13 cellular contexts compared by ENCODE assay signal in the genomic region with DNA sequence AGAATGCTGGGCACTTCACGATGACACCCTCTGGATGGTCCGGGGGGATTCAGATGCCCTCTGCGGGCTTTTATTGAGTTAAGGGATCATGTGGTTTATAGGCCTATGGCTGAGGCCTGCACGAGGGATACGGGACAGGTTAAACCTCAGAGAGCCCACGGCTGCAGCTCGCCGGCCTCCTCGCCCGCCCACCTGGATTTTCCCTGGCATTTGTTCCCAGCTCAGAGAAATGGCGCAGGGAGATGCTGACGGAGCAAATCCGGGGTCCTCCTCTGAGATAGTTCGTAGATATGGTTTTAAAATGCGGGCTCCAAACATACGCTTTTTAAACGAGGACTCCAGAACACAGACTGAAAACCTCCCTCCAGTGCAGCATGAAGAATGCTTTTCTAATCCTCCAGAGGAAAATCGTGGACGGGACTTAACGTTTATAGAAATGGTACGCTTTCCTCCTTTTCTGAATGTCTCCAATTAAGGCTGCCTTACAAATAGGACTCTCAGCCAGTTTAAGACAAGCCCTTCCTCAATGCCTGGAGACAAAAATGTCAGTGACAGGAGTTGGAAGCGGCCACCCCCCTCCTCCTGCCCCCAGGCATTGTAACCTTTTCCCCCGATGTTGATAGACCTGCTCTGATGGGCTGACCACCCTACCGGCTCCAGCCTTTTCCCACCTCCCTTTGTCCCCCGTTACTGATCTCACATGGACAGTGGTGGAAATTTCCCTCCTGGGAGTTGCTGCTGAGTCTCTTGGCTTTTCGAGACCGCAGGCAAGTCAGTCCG. TPM values are rescaled to one million over a fixed set of nuclear protein-coding genes. Genes with fewer than 3 reads are reported as not detected.
A peak's percentile ranks its signal among the peaks of the same experiment; 100 is the strongest.
DNase-seq lines count a peak whose midpoint lies in the region; ATAC-seq lines count a peak whose summit lies in the region.
"Had no signal": no experiment of that assay in that cellular context is flagged by ENCODE, and none has a peak within 500 bp of the region (broad histone marks: within the 10 kb centered on the region; RNA-seq: fewer than 3 reads in every experiment).

No MANE protein-coding gene starts in this region.

- H3K9ac ChIP-seq in muscle layer of colon (ENCODE audit: low read length) = peak overlapping the region; percentile 38
- H3K9ac ChIP-seq: KMS-11 had no signal

- ATAC-seq in activated naive CD8-positive, alpha-beta T cell treated with anti-CD3 and anti-CD28 coated beads, Interleukin-2, amount 50 U/mL, for 24 hours = no peak

- peaks cover 92% of the 10 kb centered on the region for H3K36me3 Mint-ChIP-seq in activated naive CD4-positive, alpha-beta T cell treated with anti-CD3 and anti-CD28 coated beads, Interleukin-2, amount 10 ng/mL, durations not matched to agents 7 days and 5 days
- peaks cover 93% of the 10 kb centered on the region for H3K36me3 Mint-ChIP-seq in activated naive CD8-positive, alpha-beta T cell treated with anti-CD3 and anti-CD28 coated beads, Interleukin-2, amount 50 U/mL, for 24 hours (ENCODE audit: low read depth)

- no peaks in the 10 kb centered on the region for H3K9me3 ChIP-seq in muscle layer of colon (ENCODE audit: low read length)
- H3K9me3 ChIP-seq: breast epithelium, right lobe of liver, vagina had no signal

- peaks cover 52% of the 10 kb centered on the region for H3K36me3 ChIP-seq in muscle layer of colon (ENCODE audit: insufficient read depth, low read length)
- H3K36me3 ChIP-seq: breast epithelium, right lobe of liver had no signal

- no peak overlapping the region for H3K4me3 ChIP-seq in muscle layer of colon (ENCODE audit: low read depth in 1 of 2, low read length in 2 of 2)
- H3K4me3 ChIP-seq: right lobe of liver, vagina had no signal

- DNase-seq in activated naive CD4-positive, alpha-beta T cell treated with anti-CD3 and anti-CD28 coated beads, Interleukin-2, amount 10 ng/mL, durations not matched to agents 7 days and 5 days = no peak
- no peak for DNase-seq in activated naive CD4-positive, alpha-beta T cell (lab: John Stamatoyannopoulos, UW)
- DNase-seq in activated naive CD8-positive, alpha-beta T cell treated with anti-CD3 and anti-CD28 coated beads, Interleukin-2, amount 50 U/mL, for 24 hours = no peak
- DNase-seq in NCI-H526 treated with DMSO at 0.1 percent for 48 hours (lab: John Stamatoyannopoulos, UW) (no peak), NCI-H446 treated with DMSO at 0.1 percent for 48 hours (lab: John Stamatoyannopoulos, UW) (no peak), NCI-H1417 treated with DMSO at 0.1 percent for 48 hours (lab: John Stamatoyannopoulos, UW) (no peak)
- DNase-seq: NCI-H187, right lobe of liver had no signal

- CTCF ChIA-PET in activated naive CD4-positive, alpha-beta T cell treated with anti-CD3 and anti-CD28 coated beads, Interleukin-2, amount 10 ng/mL, durations not matched to agents 7 days and 5 days (lab: Charles Lee) = interaction anchor here (0.6 to 3.9 kb wide), 2 partner anchors 13 to 137 kb away, joined by 3 to 22 read pairs; no protein-coding TSS in a partner anchor

- H3K27ac ChIP-seq in muscle layer of colon (ENCODE audit: low read depth, low read length) (peak overlapping the region; percentile 71), temporal lobe (ENCODE audit: low read depth, low read length) (peak overlapping the region; percentile 59)
- H3K27ac ChIP-seq: KMS-11 had no signal

- peak overlapping the region; percentile 4 for H3K27ac Mint-ChIP-seq in activated naive CD4-positive, alpha-beta T cell treated with anti-CD3 and anti-CD28 coated beads, Interleukin-2, amount 10 ng/mL, durations not matched to agents 7 days and 5 days
- peak overlapping the region; percentile 24 for H3K27ac Mint-ChIP-seq in activated naive CD8-positive, alpha-beta T cell treated with anti-CD3 and anti-CD28 coated beads, Interleukin-2, amount 50 U/mL, for 24 hours

- no peaks in the 10 kb centered on the region for H3K9me3 Mint-ChIP-seq in activated naive CD4-positive, alpha-beta T cell treated with anti-CD3 and anti-CD28 coated beads, Interleukin-2, amount 10 ng/mL, durations not matched to agents 7 days and 5 days
- H3K9me3 Mint-ChIP-seq in activated naive CD8-positive, alpha-beta T cell treated with anti-CD3 and anti-CD28 coated beads, Interleukin-2, amount 50 U/mL, for 24 hours = no peaks in the 10 kb centered on the region

- no peak overlapping the region for H3K4me3 Mint-ChIP-seq in activated naive CD4-positive, alpha-beta T cell treated with anti-CD3 and anti-CD28 coated beads, Interleukin-2, amount 10 ng/mL, durations not matched to agents 7 days and 5 days
- no peak overlapping the region for H3K4me3 Mint-ChIP-seq in activated naive CD8-positive, alpha-beta T cell treated with anti-CD3 and anti-CD28 coated beads, Interleukin-2, amount 50 U/mL, for 24 hours

- peaks cover 85% of the 10 kb centered on the region for H3K4me1 ChIP-seq in muscle layer of colon (ENCODE audit: insufficient read depth, low read length)
- H3K4me1 ChIP-seq: breast epithelium, right lobe of liver had no signal

- H3K27me3 ChIP-seq in muscle layer of colon (ENCODE audit: control insufficient read depth in 1 of 2, insufficient read depth in 2 of 2, low read length in 2 of 2) = no peaks in the 10 kb centered on the region
- H3K27me3 ChIP-seq: right lobe of liver, vagina had no signal

- no peaks in the 10 kb centered on the region for H3K27me3 Mint-ChIP-seq in activated naive CD4-positive, alpha-beta T cell treated with anti-CD3 and anti-CD28 coated beads, Interleukin-2, amount 10 ng/mL, durations not matched to agents 7 days and 5 days
- H3K27me3 Mint-ChIP-seq in activated naive CD8-positive, alpha-beta T cell treated with anti-CD3 and anti-CD28 coated beads, Interleukin-2, amount 50 U/mL, for 24 hours = no peaks in the 10 kb centered on the region

- H3K4me1 Mint-ChIP-seq in activated naive CD4-positive, alpha-beta T cell treated with anti-CD3 and anti-CD28 coated beads, Interleukin-2, amount 10 ng/mL, durations not matched to agents 7 days and 5 days = peaks cover 89% of the 10 kb centered on the region
- peaks cover 95% of the 10 kb centered on the region for H3K4me1 Mint-ChIP-seq in activated naive CD8-positive, alpha-beta T cell treated with anti-CD3 and anti-CD28 coated beads, Interleukin-2, amount 50 U/mL, for 24 hours

RNA-seq across cellular contexts. Expression of a gene that starts 16.6 kb away (rescaled TPM):
- total RNA-seq in temporal lobe = 145 TPM

RNA-seq across cellular contexts. Expression of a gene that starts 30.8 kb away (rescaled TPM):
- 2.5 TPM for total RNA-seq in temporal lobe
